Comparison of ENCODE assay signal across 1 cellular context in genomic region chr15:45586990-45587860, GRCh38.
A peak's percentile ranks its signal among the peaks of the same experiment; 100 is the strongest.
TF ChIP-seq lines count a peak whose summit lies in the region.

Gene BLOC1S6 (plus strand): TSS chr15:45587379. CDS start chr15:45587444, 65 bp downstream.

TF ChIP-seq in HepG2, 621 proteins besides CTCF, POLR2A, EP300 and RAD21 (continued from another document and continues in another):
- TF ChIP-seq, protein P1, sequence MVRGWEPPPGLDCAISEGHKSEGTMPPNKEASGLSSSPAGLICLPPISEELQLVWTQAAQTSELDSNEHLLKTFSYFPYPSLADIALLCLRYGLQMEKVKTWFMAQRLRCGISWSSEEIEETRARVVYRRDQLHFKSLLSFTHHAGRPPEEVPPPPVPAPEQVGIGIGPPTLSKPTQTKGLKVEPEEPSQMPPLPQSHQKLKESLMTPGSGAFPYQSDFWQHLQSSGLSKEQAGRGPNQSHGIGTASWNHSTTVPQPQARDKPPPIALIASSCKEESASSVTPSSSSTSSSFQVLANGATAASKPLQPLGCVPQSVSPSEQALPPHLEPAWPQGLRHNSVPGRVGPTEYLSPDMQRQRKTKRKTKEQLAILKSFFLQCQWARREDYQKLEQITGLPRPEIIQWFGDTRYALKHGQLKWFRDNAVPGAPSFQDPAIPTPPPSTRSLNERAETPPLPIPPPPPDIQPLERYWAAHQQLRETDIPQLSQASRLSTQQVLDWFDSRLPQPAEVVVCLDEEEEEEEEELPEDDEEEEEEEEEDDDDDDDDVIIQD (CRISPR knock-in tag; IDR thresholded peaks at IDR 0.05; ENCODE audit: low read depth): peak; percentile 72; the same call in 1 of the 2 replicates
- TF ChIP-seq TFDP2 (CRISPR knock-in tag; IDR thresholded peaks at IDR 0.05) (peak; percentile 81), THRA (CRISPR knock-in tag; IDR thresholded peaks at IDR 0.05; ENCODE audit: borderline replicate concordance) (0 out of 2 replicates have a peak, but pooled peaks have one; percentile 2), REL (CRISPR knock-in tag; conservative IDR thresholded peaks at IDR 0.05) (peak; percentile 66; the same call in 1 of the 2 replicates), KLF16 (CRISPR knock-in tag; IDR thresholded peaks at IDR 0.05) (peak in 1 of 2 experiments; percentile 85; a peak in 2 of 4 replicates), TERF1 (CRISPR knock-in tag; IDR thresholded peaks at IDR 0.05) (0 out of 2 replicates have a peak, but pooled peaks have one; percentile 45), SATB2 (CRISPR knock-in tag; IDR thresholded peaks at IDR 0.05) (no peak), HIC2 (CRISPR knock-in tag; IDR thresholded peaks at IDR 0.05; ENCODE audit: low read depth) (no peak), ZNF160 (CRISPR knock-in tag; IDR thresholded peaks at IDR 0.05) (peak; percentile 92; the same call in 1 of the 2 replicates), ZSCAN25 (CRISPR knock-in tag; IDR thresholded peaks at IDR 0.05) (no peak), PHF8 (CRISPR knock-in tag; IDR thresholded peaks at IDR 0.05) (peak; percentile 98), TSC22D2 (CRISPR knock-in tag; IDR thresholded peaks at IDR 0.05; ENCODE audit: borderline replicate concordance) (no peak), ATM (IDR thresholded peaks at IDR 0.05; ENCODE audit: borderline replicate concordance) (no peak), ZFP36L2 (CRISPR knock-in tag; IDR thresholded peaks at IDR 0.05) (no peak), YEATS2 (CRISPR knock-in tag; IDR thresholded peaks at IDR 0.05; ENCODE audit: borderline replicate concordance) (peak; percentile 95), ZBED4 (CRISPR knock-in tag; IDR thresholded peaks at IDR 0.05; ENCODE audit: borderline replicate concordance) (no peak), ZNF451 (CRISPR knock-in tag; IDR thresholded peaks at IDR 0.05) (0 out of 2 replicates have a peak, but pooled peaks have one; percentile 30), GTF3A (CRISPR knock-in tag; conservative IDR thresholded peaks at IDR 0.05) (no peak), ZNF567 (CRISPR knock-in tag; IDR thresholded peaks at IDR 0.05; ENCODE audit: borderline replicate concordance) (peak; percentile 29; the same call in 1 of the 2 replicates), RBM39 (IDR thresholded peaks at IDR 0.05; ENCODE audit: low read depth, low read length, poor library complexity, severe bottlenecking) (peak; percentile 73), IKZF5 (CRISPR knock-in tag; IDR thresholded peaks at IDR 0.05) (peak; percentile 90), SETDB1 (CRISPR knock-in tag; IDR thresholded peaks at IDR 0.05; ENCODE audit: borderline replicate concordance) (no peak), HOXA3 (CRISPR knock-in tag; IDR thresholded peaks at IDR 0.05) (peak; percentile 95), THYN1 (CRISPR knock-in tag; IDR thresholded peaks at IDR 0.05; ENCODE audit: borderline replicate concordance, low read depth) (0 out of 2 replicates have a peak, but pooled peaks have one; percentile 35), ZBTB7B (CRISPR knock-in tag; IDR thresholded peaks at IDR 0.05) (peak; percentile 77), PLRG1 (conservative IDR thresholded peaks at IDR 0.05) (no peak), ZNF280D (CRISPR knock-in tag; IDR thresholded peaks at IDR 0.05) (no peak; the same call in 1 of the 2 replicates), SMAD3 (CRISPR knock-in tag; IDR thresholded peaks at IDR 0.05) (peak; percentile 83), ZNF691 (CRISPR knock-in tag; IDR thresholded peaks at IDR 0.05; ENCODE audit: borderline replicate concordance, low read depth) (peak; percentile 78; the same call in 1 of the 2 replicates)
- TF ChIP-seq, protein P2, sequence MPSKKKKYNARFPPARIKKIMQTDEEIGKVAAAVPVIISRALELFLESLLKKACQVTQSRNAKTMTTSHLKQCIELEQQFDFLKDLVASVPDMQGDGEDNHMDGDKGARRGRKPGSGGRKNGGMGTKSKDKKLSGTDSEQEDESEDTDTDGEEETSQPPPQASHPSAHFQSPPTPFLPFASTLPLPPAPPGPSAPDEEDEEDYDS (CRISPR knock-in tag; IDR thresholded peaks at IDR 0.05): peak; percentile 75
- TF ChIP-seq, protein P3, sequence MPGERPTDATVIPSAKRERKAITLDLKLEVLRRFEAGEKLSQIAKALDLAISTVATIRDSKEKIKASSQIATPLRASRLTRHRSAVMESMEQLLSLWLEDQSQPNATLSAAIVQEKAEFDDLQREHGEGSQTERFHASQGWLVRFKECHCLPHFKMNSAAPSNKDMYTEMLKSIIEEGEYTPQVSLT (CRISPR knock-in tag; IDR thresholded peaks at IDR 0.05; ENCODE audit: borderline replicate concordance, low read depth): peak; percentile 95
- TF ChIP-seq, protein P4, sequence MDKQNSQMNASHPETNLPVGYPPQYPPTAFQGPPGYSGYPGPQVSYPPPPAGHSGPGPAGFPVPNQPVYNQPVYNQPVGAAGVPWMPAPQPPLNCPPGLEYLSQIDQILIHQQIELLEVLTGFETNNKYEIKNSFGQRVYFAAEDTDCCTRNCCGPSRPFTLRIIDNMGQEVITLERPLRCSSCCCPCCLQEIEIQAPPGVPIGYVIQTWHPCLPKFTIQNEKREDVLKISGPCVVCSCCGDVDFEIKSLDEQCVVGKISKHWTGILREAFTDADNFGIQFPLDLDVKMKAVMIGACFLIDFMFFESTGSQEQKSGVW (CRISPR knock-in tag; IDR thresholded peaks at IDR 0.05; ENCODE audit: borderline replicate concordance): no peak
